In genomic region chr4:27467351-27467750, GRCh38 we compare ENCODE assay signal across 34 cellular contexts.
"Had no signal": no experiment of that assay in that cellular context is flagged by ENCODE, and none has a peak within 500 bp of the region (broad histone marks: within the 10 kb centered on the region; RNA-seq: fewer than 3 reads in every experiment).

No MANE protein-coding gene starts in this region.

- FAIRE-seq: RCC 7860 had no signal

- ATAC-seq: Panc1, Right ventricle myocardium inferior, SK-N-SH treated with all-trans-retinoic acid at 6 μM for 48 hours, T-cell had no signal

- H3K36me3 ChIP-seq: MG63, SJCRH30 had no signal

- H2AFZ ChIP-seq: PC-9 had no signal

- H3K9me3 ChIP-seq: MG63, SJCRH30 had no signal

- H3K27me3 ChIP-seq: MG63, SJCRH30 had no signal

- H3K4me1 ChIP-seq: SJCRH30 had no signal

- H3K27ac ChIP-seq: PC-9, RWPE1, SJCRH30, SK-N-MC had no signal

- H3K4me2 ChIP-seq: PC-9 had no signal

- H3K4me3 ChIP-seq: MG63, PC-9, SJCRH30, SK-N-MC had no signal

- DNase-seq: Kasumi-1, MG63, NCI-H1048, NCI-H1092 treated with DMSO at 0.1 percent for 48 hours, NCI-H1105 treated with DMSO at 0.1 percent for 48 hours, NCI-H1417, NCI-H1436, NCI-H146, NCI-H1694, NCI-H187, NCI-H1930, NCI-H2029 treated with DMSO at 0.1 percent for 48 hours, NCI-H2081 treated with DMSO at 0.1 percent for 48 hours, NCI-H2107, NCI-H2171, NCI-H226, NCI-H446 treated with DMSO at 0.1 percent for 48 hours, NCI-H510A, NCI-H524, NCI-H526, NCI-H69, NCI-H748 treated with DMSO at 0.1 percent for 48 hours, NCI-H82, PC-9, SHP77, SIG-M5, SJCRH30, T-cell had no signal
